ENCODE assay signal across 36 cellular contexts in the genomic region with DNA sequence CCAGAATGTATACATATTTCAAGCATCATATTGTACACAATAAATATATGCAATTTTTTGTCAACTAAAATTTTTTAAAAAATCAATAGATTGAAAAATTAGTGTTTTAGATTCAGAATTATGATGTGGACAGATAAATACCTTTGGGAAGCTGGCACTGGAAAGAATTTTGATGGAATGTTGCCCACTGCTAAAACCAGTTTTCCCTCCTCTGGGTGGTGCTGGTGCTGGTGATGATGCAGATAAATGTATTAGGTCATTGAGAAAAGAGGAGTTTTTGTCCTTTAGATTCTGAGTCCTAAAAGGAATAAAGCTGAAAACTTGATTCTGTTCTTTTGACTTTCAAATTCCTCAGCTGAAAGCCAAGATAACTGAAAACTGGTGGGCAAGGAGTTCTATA.
"Had no signal": no experiment of that assay in that cellular context is flagged by ENCODE, and none has a peak within 500 bp of the region (broad histone marks: within the 10 kb centered on the region; RNA-seq: fewer than 3 reads in every experiment).

No MANE protein-coding gene starts in this region.

- H3K27ac ChIP-seq: adrenal gland, body of pancreas, brain microvascular endothelial cell, breast epithelium, WERI-Rb-1 had no signal

- ATAC-seq: activated CD4-positive, alpha-beta T cell treated with anti-CD3 and anti-CD28 coated beads for 36 hours; activated CD4-positive, CD25-positive, alpha-beta regulatory T cell treated with anti-CD3 and anti-CD28 coated beads, Interleukin-2, amount 50 U/mL, for 24 hours; activated CD8-positive, alpha-beta memory T cell treated with anti-CD3 and anti-CD28 coated beads, Interleukin-2, amount 10 ng/mL, durations not matched to agents 7 days and 5 days; activated CD8-positive, alpha-beta T cell treated with anti-CD3 and anti-CD28 coated beads, Interleukin-2, amount 10 ng/mL, durations not matched to agents 7 days and 5 days; activated naive CD4-positive, alpha-beta T cell treated with anti-CD3 and anti-CD28 coated beads, Interleukin-2, amount 50 U/mL, for 72 hours; activated T-cell treated with anti-CD3 and anti-CD28 coated beads, Interleukin-2, amount 50 U/mL, for 4 hours; activated T-cell treated with anti-CD3 and anti-CD28 coated beads, Interleukin-2, amount 50 U/mL, for 72 hours; activated T-helper 17 cell treated with anti-CD3 and anti-CD28 coated beads, Interleukin-2, amount 50 U/mL, for 72 hours; body of pancreas; WTC11 had no signal

- H3K4me1 ChIP-seq: adrenal gland, body of pancreas, breast epithelium had no signal

- H3K4me3 ChIP-seq: adrenal gland, body of pancreas, breast epithelium had no signal

- H3K9me3 ChIP-seq: adrenal gland, body of pancreas, breast epithelium had no signal

- FAIRE-seq: TTC549 had no signal

- H3K36me3 ChIP-seq: adrenal gland, brain microvascular endothelial cell, breast epithelium, WERI-Rb-1 had no signal

- DNase-seq: activated CD4-positive, alpha-beta memory T cell treated with anti-CD3 and anti-CD28 coated beads, Interleukin-2, amount 10 ng/mL, durations not matched to agents 7 days and 5 days; activated CD4-positive, alpha-beta T cell treated with anti-CD3 and anti-CD28 coated beads for 1 hour; activated CD4-positive, alpha-beta T cell treated with anti-CD3 and anti-CD28 coated beads for 36 hours; activated CD4-positive, alpha-beta T cell treated with anti-CD3 and anti-CD28 coated beads for 48 hours; activated CD4-positive, alpha-beta T cell treated with anti-CD3 and anti-CD28 coated beads, Interleukin-2, amount 10 ng/mL, durations not matched to agents 7 days and 5 days; activated CD4-positive, alpha-beta T cell treated with anti-CD3 and anti-CD28 coated beads, Interleukin-2, amount 50 U/mL, for 48 hours; activated CD4-positive, CD25-positive, alpha-beta regulatory T cell; activated CD8-positive, alpha-beta memory T cell treated with anti-CD3 and anti-CD28 coated beads for 24 hours; activated CD8-positive, alpha-beta memory T cell treated with anti-CD3 and anti-CD28 coated beads, Interleukin-2, amount 10 ng/mL, durations not matched to agents 7 days and 5 days; activated CD8-positive, alpha-beta T cell treated with anti-CD3 and anti-CD28 coated beads, Interleukin-2, amount 10 ng/mL, durations not matched to agents 7 days and 5 days; activated effector memory CD4-positive, alpha-beta T cell treated with anti-CD3 and anti-CD28 coated beads, Interleukin-2, amount 50 U/mL, for 16 hours; activated gamma-delta T cell treated with Interleukin-2 at 50 U/mL for 16 hours; activated naive CD4-positive, alpha-beta T cell; activated naive CD4-positive, alpha-beta T cell treated with anti-CD3 and anti-CD28 coated beads for 36 hours; activated naive CD4-positive, alpha-beta T cell treated with anti-CD3 and anti-CD28 coated beads, Interleukin-2, amount 50 U/mL, for 16 hours; activated naive CD8-positive, alpha-beta T cell treated with anti-CD3 and anti-CD28 coated beads for 36 hours; activated T-cell treated with anti-CD3 and anti-CD28 coated beads for 4 hours; activated T-cell treated with anti-CD3 and anti-CD28 coated beads, Interleukin-2, amount 50 U/mL, for 1 hour; activated T-cell treated with anti-CD3 and anti-CD28 coated beads, Interleukin-2, amount 50 U/mL, for 4 hours; activated T-cell treated with anti-CD3 and anti-CD28 coated beads, Interleukin-2, amount 50 U/mL, for 72 hours; adrenal gland; amniotic stem cell; aorta; body of pancreas; brain microvascular endothelial cell; central memory CD4-positive, alpha-beta T cell; T-helper 1 cell; T-helper 2 cell; T-helper 9 cell; WERI-Rb-1 had no signal

- H3K27me3 ChIP-seq: adrenal gland, body of pancreas, brain microvascular endothelial cell, breast epithelium had no signal
